Comparison of ENCODE assay signal across 23 cellular contexts in genomic region chr3:174317005-174317404, GRCh38.
"Had no signal": no experiment of that assay in that cellular context is flagged by ENCODE, and none has a peak within 500 bp of the region (broad histone marks: within the 10 kb centered on the region; RNA-seq: fewer than 3 reads in every experiment).

No MANE protein-coding gene starts in this region.

- H3K27ac ChIP-seq: hepatocyte, left ventricle myocardium inferior, right atrium auricular region, right lobe of liver, stomach, testis, thyroid gland, transverse colon, upper lobe of left lung, vagina had no signal

- ATAC-seq: mucosa of descending colon; naive thymus-derived CD4-positive, alpha-beta T cell; natural killer cell treated with Interleukin-12 subunit alpha and Interleukin-12 subunit beta and Interleukin-15 and Interleukin-18, amount 100 ng/mL, for 72 hours; right lobe of liver; stimulated activated naive B cell treated with anti-CD40 and anti-IgM and Interleukin-4, amounts not matched to agents 10 μg/mL and 1 μg/mL and 100 μg/mL, for 72 hours; stimulated activated naive CD8-positive, alpha-beta T cell treated with anti-CD3 and anti-CD28 coated beads, Interleukin-15, Interleukin-2, amounts not matched to agents 100 U/mL and 50 U/mL, for 24 hours had no signal

- H3K4me3 ChIP-seq: hepatocyte, left ventricle myocardium inferior, lung, mucosa of descending colon, right atrium auricular region, right lobe of liver, stomach, testis, thyroid gland, transverse colon, upper lobe of left lung, vagina had no signal

- H3K79me2 ChIP-seq: hepatocyte had no signal

- H3K4me1 ChIP-seq: left ventricle myocardium inferior, right atrium auricular region, right lobe of liver, testis, thyroid gland, transverse colon, upper lobe of left lung, vagina had no signal

- H3K4me2 ChIP-seq: hepatocyte had no signal

- H2AFZ ChIP-seq: hepatocyte had no signal

- H3K36me3 ChIP-seq: left ventricle myocardium inferior, right atrium auricular region, right lobe of liver, stomach, thyroid gland, transverse colon, upper lobe of left lung, vagina had no signal

- DNase-seq: islet precursor cell; left ventricle myocardium inferior; midbrain; mucosa of descending colon; naive thymus-derived CD4-positive, alpha-beta T cell; nucleus accumbens; right lobe of liver; stimulated activated CD4-positive, alpha-beta T cell treated with anti-CD3 and anti-CD28 coated beads, Interleukin-12 subunit alpha, Interleukin-12 subunit beta, amount 100 ng/mL, for 4 hours; stimulated activated CD4-positive, alpha-beta T cell treated with anti-CD3 and anti-CD28 coated beads, Interleukin-15, amount 100 ng/mL, for 24 hours; stimulated activated CD4-positive, alpha-beta T cell treated with anti-CD3 and anti-CD28 coated beads, Interleukin-2, amount 100 ng/mL, for 24 hours; stimulated activated CD4-positive, alpha-beta T cell treated with anti-CD3 and anti-CD28 coated beads, Interleukin-4, amount 100 ng/mL, for 1 hour; stimulated activated naive B cell treated with anti-CD40 and anti-IgM and Interleukin-4, amounts not matched to agents 10 μg/mL and 1 μg/mL and 100 μg/mL, for 72 hours; stimulated activated naive CD8-positive, alpha-beta T cell treated with anti-CD3 and anti-CD28 coated beads, Interleukin-15, Interleukin-2, amounts not matched to agents 100 U/mL and 50 U/mL, for 24 hours; stomach; testis; thyroid gland; transverse colon; upper lobe of left lung had no signal

- H3K27me3 ChIP-seq: hepatocyte, right atrium auricular region, right lobe of liver, stomach, testis, thyroid gland, transverse colon, upper lobe of left lung, vagina had no signal

- H3K9me3 ChIP-seq: mucosa of descending colon, testis, thyroid gland, transverse colon, vagina had no signal
